In the genomic region with DNA sequence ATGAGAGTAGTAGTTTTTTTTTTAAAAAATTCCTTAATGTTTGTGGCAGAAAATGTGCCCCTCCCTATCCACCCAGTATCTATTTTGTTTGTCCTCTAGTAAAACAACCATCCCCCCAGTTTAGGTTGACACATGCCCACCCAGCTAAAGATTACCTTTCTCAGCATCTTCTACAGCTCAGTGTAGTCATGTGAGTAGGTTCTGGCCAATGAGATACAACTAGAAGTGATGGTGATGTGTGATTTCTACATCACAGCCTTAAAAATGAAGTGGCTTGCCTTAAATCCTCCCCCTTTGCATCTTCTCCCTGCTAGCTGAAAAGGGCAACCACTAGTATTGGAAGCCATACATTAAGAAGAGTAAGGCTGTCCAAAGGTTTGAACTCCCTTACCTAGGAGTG, we compare ENCODE assay signal across 25 cellular contexts. TPM values are rescaled to one million over a fixed set of nuclear protein-coding genes. Genes with fewer than 3 reads are reported as not detected.
A peak's percentile ranks its signal among the peaks of the same experiment; 100 is the strongest.
DNase-seq lines count a peak whose midpoint lies in the region; ATAC-seq lines count a peak whose summit lies in the region.
"Had no signal": no experiment of that assay in that cellular context is flagged by ENCODE, and none has a peak within 500 bp of the region (broad histone marks: within the 10 kb centered on the region; RNA-seq: fewer than 3 reads in every experiment).

No MANE protein-coding gene starts in this region.

- H3K4me3 Mint-ChIP-seq in activated naive CD4-positive, alpha-beta T cell treated with anti-CD3 and anti-CD28 coated beads for 36 hours, result no peak overlapping the region
- no peak overlapping the region for H3K4me3 Mint-ChIP-seq in immature natural killer cell

- ATAC-seq in HG03354 (IDR thresholded peaks at IDR 0.05; ENCODE audit: poor library complexity, severe bottlenecking, unreplicated experiment) (peak; percentile 58), HG03342 (IDR thresholded peaks at IDR 0.05; ENCODE audit: unreplicated experiment) (no peak)
- ATAC-seq in stimulated activated naive CD8-positive, alpha-beta T cell treated with anti-CD3 and anti-CD28 coated beads, Interleukin-15, Interleukin-2, amounts not matched to agents 100 U/mL and 50 U/mL, for 24 hours, result peak; percentile 49
- ATAC-seq: esophagus mucosa, left lobe of liver, pancreas had no signal

- intact Hi-C loops in activated naive CD4-positive, alpha-beta T cell treated with anti-CD3 and anti-CD28 coated beads for 36 hours (cut with micrococcal nuclease), result no loop called here

- H3K27ac Mint-ChIP-seq in activated naive CD4-positive, alpha-beta T cell treated with anti-CD3 and anti-CD28 coated beads for 36 hours, result peak overlapping the region; percentile 47
- H3K27ac Mint-ChIP-seq in immature natural killer cell, result peak overlapping the region; percentile 12 to 80 (median 42)

- no peaks in the 10 kb centered on the region for H3K27me3 Mint-ChIP-seq in activated naive CD4-positive, alpha-beta T cell treated with anti-CD3 and anti-CD28 coated beads for 36 hours (ENCODE audit: low read depth)
- peaks cover 0 to 5% (median 2%) of the 10 kb centered on the region in 3 donors for H3K27me3 Mint-ChIP-seq in immature natural killer cell (ENCODE audit: low read depth in 3 of 3)

- CTCF ChIA-PET in activated naive CD4-positive, alpha-beta T cell treated with anti-CD3 and anti-CD28 coated beads for 36 hours (lab: Charles Lee), result interaction anchor here (1.0 to 1.2 kb wide), 3 partner anchors 8 to 145 kb away, joined by 3 to 5 read pairs (median 3); no protein-coding TSS in a partner anchor

- H3K36me3 Mint-ChIP-seq in activated naive CD4-positive, alpha-beta T cell treated with anti-CD3 and anti-CD28 coated beads for 36 hours (ENCODE audit: low read depth), result peaks cover 28% of the 10 kb centered on the region
- peaks cover 6 to 8% (median 8%) of the 10 kb centered on the region in 3 donors for H3K36me3 Mint-ChIP-seq in immature natural killer cell

- H3K9me3 Mint-ChIP-seq in activated naive CD4-positive, alpha-beta T cell treated with anti-CD3 and anti-CD28 coated beads for 36 hours, result no peaks in the 10 kb centered on the region
- no peaks in the 10 kb centered on the region for H3K9me3 Mint-ChIP-seq in immature natural killer cell

- H3K4me1 Mint-ChIP-seq in activated naive CD4-positive, alpha-beta T cell treated with anti-CD3 and anti-CD28 coated beads for 36 hours (ENCODE audit: low read depth), result peaks cover 76% of the 10 kb centered on the region
- peaks cover 58 to 86% of the 10 kb centered on the region in 2 donors for H3K4me1 Mint-ChIP-seq in immature natural killer cell

- DNase-seq in activated naive CD4-positive, alpha-beta T cell treated with anti-CD3 and anti-CD28 coated beads for 36 hours, result no peak
- no peak for DNase-seq in activated naive CD4-positive, alpha-beta T cell treated with Interleukin-2 at 50 U/mL for 16 hours
- DNase-seq in immature natural killer cell (no peak), HPDE6-E6E7 (ENCODE audit: extremely low spot score) (no peak), amniotic stem cell (lab: John Stamatoyannopoulos, UW) (no peak)
- no peak for DNase-seq in stimulated activated naive CD8-positive, alpha-beta T cell treated with anti-CD3 and anti-CD28 coated beads, Interleukin-15, Interleukin-2, amounts not matched to agents 100 U/mL and 50 U/mL, for 24 hours
- DNase-seq: activated CD4-positive, alpha-beta T cell treated with anti-CD3 and anti-CD28 coated beads for 1 hour; activated effector memory CD4-positive, alpha-beta T cell treated with Interleukin-2 at 50 U/mL for 16 hours; adrenal gland; brain microvascular endothelial cell; effector memory CD4-positive, alpha-beta T cell; foreskin melanocyte; NCI-H2081; NCI-H345; NCI-H748 treated with DMSO at 0.1 percent for 48 hours; pancreas; SHP77; spleen; stimulated activated CD4-positive, alpha-beta T cell treated with anti-CD3 and anti-CD28 coated beads, Interleukin-2, amount 100 ng/mL, for 48 hours; stimulated activated naive CD4-positive, alpha-beta T cell treated with Interleukin-2 at 50 U/mL for 16 hours; thyroid gland had no signal

RNA-seq across cellular contexts. Expression of gene CHD1, which starts 14.9 kb away (rescaled TPM):
- 10 to 100 TPM; 50.5 to 52.1 TPM for total RNA-seq in activated naive CD4-positive, alpha-beta T cell treated with anti-CD3 and anti-CD28 coated beads for 36 hours
- 10 to 100 TPM in 1 of 3 donors, 1 to 10 TPM in 2; 5.0 to 10.4 (median 5.5) TPM for polyA plus RNA-seq in immature natural killer cell
